28 cellular contexts compared by ENCODE assay signal in the genomic region with DNA sequence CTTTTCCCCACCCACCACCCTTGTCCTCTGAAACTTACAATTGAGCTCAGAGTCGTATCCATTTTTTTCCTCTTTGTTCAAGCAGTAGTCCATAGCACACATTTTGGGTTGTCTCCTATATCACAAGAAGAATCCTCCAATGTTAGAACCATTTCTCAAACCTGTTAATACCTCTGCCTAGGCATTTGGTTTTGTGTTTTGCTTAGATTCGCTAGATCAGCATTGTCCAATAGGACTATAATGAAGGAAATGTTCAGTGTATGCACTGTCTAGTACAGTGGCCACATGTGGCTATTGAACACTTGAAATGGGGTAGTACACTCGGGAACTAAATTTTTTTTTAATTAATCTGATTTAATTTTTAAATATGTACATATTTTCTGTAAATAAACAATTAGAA.
"Had no signal": no experiment of that assay in that cellular context is flagged by ENCODE, and none has a peak within 500 bp of the region (broad histone marks: within the 10 kb centered on the region; RNA-seq: fewer than 3 reads in every experiment).

No MANE protein-coding gene starts in this region.

- H3K4me3 ChIP-seq: body of pancreas, breast epithelium, cardiac muscle cell, colonic mucosa had no signal

- DNase-seq: activated B cell treated with CpG ODN at 0.5 μM for 24 hours; activated CD4-positive, alpha-beta T cell treated with anti-CD3 and anti-CD28 coated beads for 48 hours; activated CD4-positive, alpha-beta T cell treated with anti-CD3 and anti-CD28 coated beads, Interleukin-2, amount 50 U/mL, for 1 hour; activated CD4-positive, alpha-beta T cell treated with anti-CD3 and anti-CD28 coated beads, Interleukin-2, amount 50 U/mL, for 48 hours; activated CD8-positive, alpha-beta memory T cell treated with anti-CD3 and anti-CD28 coated beads for 24 hours; activated CD8-positive, alpha-beta T cell treated with anti-CD3 and anti-CD28 coated beads for 36 hours; activated effector memory CD4-positive, alpha-beta T cell treated with Interleukin-2 at 50 U/mL for 16 hours; activated gamma-delta T cell treated with Interleukin-2 at 50 U/mL for 16 hours; activated naive CD4-positive, alpha-beta T cell treated with anti-CD3 and anti-CD28 coated beads, Interleukin-2, amount 50 U/mL, for 16 hours; activated naive CD4-positive, alpha-beta T cell treated with Interleukin-2 at 50 U/mL for 16 hours; activated T-cell treated with anti-CD3 and anti-CD28 coated beads, Interleukin-2, amount 50 U/mL, for 4 hours; amniotic stem cell; body of pancreas; central memory CD4-positive, alpha-beta T cell; cerebellar nuclear complex; colonic mucosa; effector memory CD4-positive, alpha-beta T cell; endodermal cell; foreskin fibroblast; head of caudate nucleus; T-helper 2 cell had no signal

- H3K36me3 ChIP-seq: breast epithelium, colonic mucosa had no signal

- ATAC-seq: activated CD4-positive, CD25-positive, alpha-beta regulatory T cell treated with anti-CD3 and anti-CD28 coated beads, Interleukin-2, amount 50 U/mL, for 24 hours; activated CD8-positive, alpha-beta T cell treated with anti-CD3 and anti-CD28 coated beads for 36 hours; activated T-cell treated with anti-CD3 and anti-CD28 coated beads, Interleukin-2, amount 50 U/mL, for 4 hours; activated T-helper 17 cell treated with anti-CD3 and anti-CD28 coated beads, Interleukin-2, amount 50 U/mL, for 72 hours; body of pancreas; esophagus mucosa had no signal

- H3K9me3 ChIP-seq: body of pancreas, breast epithelium, colonic mucosa had no signal

- H3K4me1 ChIP-seq: body of pancreas, breast epithelium, colonic mucosa had no signal

- H3K27ac ChIP-seq: body of pancreas, breast epithelium, cardiac muscle cell, colonic mucosa, VCaP had no signal

- H3K27me3 ChIP-seq: body of pancreas, breast epithelium, cardiac muscle cell, colonic mucosa had no signal

- FAIRE-seq: frontal cortex had no signal
